Comparison of ENCODE assay signal across 10 cellular contexts in the genomic region with DNA sequence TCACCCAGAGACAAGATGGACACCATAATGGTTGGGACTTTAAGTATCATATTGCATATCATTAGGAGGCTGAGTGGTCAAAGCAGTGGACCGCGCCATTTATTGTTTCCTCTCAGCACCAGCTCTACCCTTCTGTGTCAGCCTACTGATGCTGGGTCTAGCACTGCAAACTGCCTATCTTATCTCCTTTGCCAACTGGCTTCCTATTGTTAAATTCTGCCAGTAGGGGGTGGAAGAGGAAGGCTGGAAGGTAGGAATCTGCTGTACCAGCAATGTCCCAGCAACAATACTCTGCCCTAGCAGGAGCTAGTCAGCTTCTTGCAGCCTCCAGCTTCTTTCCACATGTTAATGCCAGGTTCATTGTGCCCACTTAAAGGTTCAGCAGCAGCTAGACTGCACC.
DNase-seq lines count a peak whose midpoint lies in the region; ATAC-seq and TF ChIP-seq lines count a peak whose summit lies in the region.
"Had no signal": no experiment of that assay in that cellular context is flagged by ENCODE, and none has a peak within 500 bp of the region (broad histone marks: within the 10 kb centered on the region; RNA-seq: fewer than 3 reads in every experiment).

No MANE protein-coding gene starts in this region.

- 96 to 100% methylated on average over 2 of the region's 2 CpGs for WGBS in heart right ventricle, 2 donors

- H3K27ac Mint-ChIP-seq in CD4-positive, alpha-beta memory T cell: no peak overlapping the region
- H3K27ac Mint-ChIP-seq: immature natural killer cell had no signal

- POLR2A ChIA-PET in CD4-positive, alpha-beta memory T cell (lab: Charles Lee; ENCODE audit: partially characterized antibody): no interaction called here
- POLR2A ChIA-PET in OCI-LY7 (lab: Charles Lee): no interaction called here

- no peaks in the 10 kb centered on the region for H3K36me3 ChIP-seq in CD4-positive, alpha-beta memory T cell (ENCODE audit: insufficient read depth, low read length)
- H3K36me3 ChIP-seq in OCI-LY7 (ENCODE audit: insufficient read depth, low read length) (no peaks in the 10 kb centered on the region), heart right ventricle (no peaks in the 10 kb centered on the region)
- H3K36me3 ChIP-seq: SJSA1 had no signal

- H2AFZ ChIP-seq in OCI-LY7 (ENCODE audit: low read length): no peak overlapping the region

- no peaks in the 10 kb centered on the region for H3K36me3 Mint-ChIP-seq in CD4-positive, alpha-beta memory T cell
- H3K36me3 Mint-ChIP-seq: immature natural killer cell had no signal

- no peak overlapping the region for H3K4me3 ChIP-seq in CD4-positive, alpha-beta memory T cell (ENCODE audit: low read length in 2 of 2)
- no peak overlapping the region for H3K4me3 ChIP-seq in OCI-LY7 (ENCODE audit: low read depth, low read length, poor library complexity, severe bottlenecking)
- no peak overlapping the region for H3K4me3 ChIP-seq in coronary artery
- H3K4me3 ChIP-seq in heart right ventricle: no peak overlapping the region
- H3K4me3 ChIP-seq: SJSA1 had no signal

- no peaks in the 10 kb centered on the region for H4K20me1 ChIP-seq in OCI-LY7 (ENCODE audit: insufficient read depth, low read length)

- no TSS peak for BruUV-seq in OCI-LY7 (replicated peaks; lab: Mats Ljungman, UMichigan)

- H3K4me1 ChIP-seq in CD4-positive, alpha-beta memory T cell (ENCODE audit: insufficient read depth, low read length): no peaks in the 10 kb centered on the region
- H3K4me1 ChIP-seq in OCI-LY7 (ENCODE audit: insufficient read depth, low read length, poor library complexity, severe bottlenecking): no peaks in the 10 kb centered on the region
- H3K4me1 ChIP-seq in heart right ventricle: peaks cover 0 to 12% (median 0%) of the 10 kb centered on the region in 9 donors
- H3K4me1 ChIP-seq: SJSA1 had no signal

- H3K27ac ChIP-seq in CD4-positive, alpha-beta memory T cell (ENCODE audit: low read depth, low read length): no peak overlapping the region
- H3K27ac ChIP-seq in OCI-LY7 (ENCODE audit: low read depth, low read length, poor library complexity, severe bottlenecking) (no peak overlapping the region), coronary artery (no peak overlapping the region), heart right ventricle (no peak overlapping the region)
- H3K27ac ChIP-seq: SJSA1 had no signal

- no peaks in the 10 kb centered on the region for H3K27me3 Mint-ChIP-seq in CD4-positive, alpha-beta memory T cell

- no peaks in the 10 kb centered on the region for H3K9me3 Mint-ChIP-seq in CD4-positive, alpha-beta memory T cell
- H3K9me3 Mint-ChIP-seq: immature natural killer cell had no signal

- H3K4me2 ChIP-seq in OCI-LY7 (ENCODE audit: low read length): no peak overlapping the region

- DNase-seq in CD4-positive, alpha-beta memory T cell: peak in 4 of 5 donors; percentile 12 to 22 (median 16)
- DNase-seq in OCI-LY7 (ENCODE audit: low spot score) (no peak), iPS DF 4.7 (ENCODE audit: extremely low read depth, low spot score) (peak; percentile 14), cortex of kidney (lab: John Stamatoyannopoulos, UW) (no peak), coronary artery (ENCODE audit: low spot score) (no peak), heart right ventricle (no peak)
- no peak for DNase-seq in activated CD4-positive, CD25-positive, alpha-beta regulatory T cell treated with anti-CD3 and anti-CD28 coated beads, Interleukin-2, amount 50 U/mL, for 72 hours

- H3K9me3 ChIP-seq in CD4-positive, alpha-beta memory T cell (ENCODE audit: control insufficient read depth in 1 of 2, low read length in 2 of 2): no peaks in the 10 kb centered on the region
- no peaks in the 10 kb centered on the region for H3K9me3 ChIP-seq in OCI-LY7 (ENCODE audit: low read length)
- no peaks in the 10 kb centered on the region for H3K9me3 ChIP-seq in heart right ventricle
- H3K9me3 ChIP-seq: SJSA1 had no signal

- no peaks in the 10 kb centered on the region for H3K9me2 ChIP-seq in OCI-LY7 (ENCODE audit: insufficient read depth, low read length)

- peak; percentile 74 for ATAC-seq in GM21381 (IDR thresholded peaks at IDR 0.05; ENCODE audit: unreplicated experiment)
- no peak for ATAC-seq in heart right ventricle

- no peaks in the 10 kb centered on the region for H3K4me1 Mint-ChIP-seq in CD4-positive, alpha-beta memory T cell
- H3K4me1 Mint-ChIP-seq: immature natural killer cell had no signal

- CTCF ChIA-PET in CD4-positive, alpha-beta memory T cell (lab: Charles Lee; ENCODE audit: partially characterized antibody): interaction anchor here (0.7 to 1.5 kb wide), 3 partner anchors 9 to 18 kb away, joined by 3 to 4 read pairs (median 3); no protein-coding TSS in a partner anchor
- CTCF ChIA-PET in OCI-LY7 (lab: Charles Lee; ENCODE audit: unreplicated experiment): no interaction called here

- intact Hi-C loops in CD4-positive, alpha-beta memory T cell (cut with micrococcal nuclease): no loop called here
- intact Hi-C loops in OCI-LY7 (cut with micrococcal nuclease; ENCODE audit: unreplicated experiment) (no loop called here), heart right ventricle (cut with DNase I) (no loop called here)

- TF ChIP-seq CTCF in OCI-LY7 (conservative IDR thresholded peaks at IDR 0.05; ENCODE audit: low read length) (peak; percentile 33; the same call in 1 of the 2 replicates), coronary artery (IDR thresholded peaks at IDR 0.05) (no peak), heart right ventricle (IDR thresholded peaks at IDR 0.05) (peak in 2 of 9 donors; percentile 12 to 45)

- H3K79me2 ChIP-seq in OCI-LY7 (ENCODE audit: insufficient read depth, low read depth, low read length): no peaks in the 10 kb centered on the region

- no peaks in the 10 kb centered on the region for H3K27me3 ChIP-seq in CD4-positive, alpha-beta memory T cell (ENCODE audit: insufficient read depth, low read length)
- H3K27me3 ChIP-seq in heart right ventricle: no peaks in the 10 kb centered on the region
- H3K27me3 ChIP-seq: SJSA1 had no signal

- no peak overlapping the region for H3K4me3 Mint-ChIP-seq in CD4-positive, alpha-beta memory T cell
- H3K4me3 Mint-ChIP-seq: immature natural killer cell had no signal

Comparison
In these comparisons a context has a peak if more than half of its experiments do, and no peak if none do; other contexts are left out.
1. DNase-seq: peak in CD4-positive, alpha-beta memory T cell (4 of 5) and iPS DF 4.7 (single experiment); none in OCI-LY7 (single experiment), cortex of kidney (single experiment), activated CD4-positive, CD25-positive, alpha-beta regulatory T cell treated with anti-CD3 and anti-CD28 coated beads, Interleukin-2, amount 50 U/mL, for 72 hours (single experiment), coronary artery (single experiment) and heart right ventricle (0 of 2).